In the genomic region with DNA sequence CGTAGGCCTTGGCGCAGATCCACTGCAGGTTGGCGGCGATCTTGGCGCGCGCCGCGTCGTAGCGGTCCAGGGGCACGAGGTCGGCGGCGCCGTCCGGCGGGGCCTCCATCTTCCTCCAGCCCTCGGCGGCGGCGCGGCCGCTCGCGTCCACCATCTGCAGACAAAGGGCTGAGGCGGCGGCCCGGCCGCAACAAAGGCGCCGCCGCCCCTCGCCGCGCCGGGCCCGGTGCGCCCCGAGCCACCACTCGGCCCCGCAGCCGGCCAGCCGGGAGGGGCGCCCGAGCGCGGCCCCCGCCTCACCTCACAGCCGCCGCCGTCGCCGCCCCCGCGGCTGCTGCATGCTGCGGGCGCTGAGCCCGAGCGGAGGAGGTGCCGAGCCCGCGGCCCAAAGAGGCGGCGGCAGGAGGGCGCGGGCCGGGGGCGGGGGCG, we compare ENCODE assay signal across 8 cellular contexts. TPM values are rescaled to one million over a fixed set of nuclear protein-coding genes. Genes with fewer than 3 reads are reported as not detected.
DNase-seq lines count a peak whose midpoint lies in the region; ATAC-seq and TF ChIP-seq lines count a peak whose summit lies in the region.

No MANE protein-coding gene starts in this region.

- H3K4me1 Mint-ChIP-seq in activated B cell treated with CpG ODN at 0.5 μM for 24 hours: peaks cover 44% of the 10 kb centered on the region

- peaks cover 4% of the 10 kb centered on the region for H3K9me3 Mint-ChIP-seq in activated B cell treated with CpG ODN at 0.5 μM for 24 hours

- no peaks in the 10 kb centered on the region for H3K27me3 Mint-ChIP-seq in activated B cell treated with CpG ODN at 0.5 μM for 24 hours

- CTCF ChIA-PET in activated B cell treated with CpG ODN at 0.5 μM for 24 hours (lab: Charles Lee): no interaction called here

- ATAC-seq in GM18511 (IDR thresholded peaks at IDR 0.05; ENCODE audit: unreplicated experiment) (peak; percentile 47), HG03045 (IDR thresholded peaks at IDR 0.05; ENCODE audit: unreplicated experiment) (peak; percentile 40), activated B cell treated with CpG ODN at 0.5 μM for 24 hours (ENCODE audit: low read depth) (no peak), left lung (no peak)

- H3K4me1 ChIP-seq in left lung: peaks cover 17 to 50% of the 10 kb centered on the region in 2 donors

- DNase-seq in AG10803 (ENCODE audit: low read depth) (no peak), activated B cell treated with CpG ODN at 0.5 μM for 24 hours (no peak), left lung (no peak), NCI-H1436 (lab: John Stamatoyannopoulos, UW) (no peak), GM20000 (ENCODE audit: low spot score) (no peak), Kasumi-1 (lab: John Stamatoyannopoulos, UW) (no peak)

- intact Hi-C loops in activated B cell treated with CpG ODN at 0.5 μM for 24 hours (cut with micrococcal nuclease): loop anchor here (1.0 to 5.0 kb wide), 6 partner anchors 20 to 575 kb away; partner anchors contain the start of genes SEC16A, TMEM250 and UBAC1
- intact Hi-C loops in left lung (cut with DNase I): no loop called here

- peaks cover 28% of the 10 kb centered on the region for H3K36me3 Mint-ChIP-seq in activated B cell treated with CpG ODN at 0.5 μM for 24 hours (ENCODE audit: low read depth)

- H3K4me3 Mint-ChIP-seq in activated B cell treated with CpG ODN at 0.5 μM for 24 hours: peak overlapping the region; percentile 32

- no peak overlapping the region for H3K27ac Mint-ChIP-seq in activated B cell treated with CpG ODN at 0.5 μM for 24 hours

- H3K36me3 ChIP-seq in left lung: peaks cover 0 to 12% of the 10 kb centered on the region in 2 donors

- H3K4me3 ChIP-seq in AG10803 (ENCODE audit: low read length) (peak overlapping the region; percentile 56), left lung (peak overlapping the region; percentile 56 to 71)

- no peaks in the 10 kb centered on the region for H3K27me3 ChIP-seq in left lung

- H3K27ac ChIP-seq in left lung: peak overlapping the region in 1 of 2 donors; percentile 75

- POLR2A ChIA-PET in activated B cell treated with CpG ODN at 0.5 μM for 24 hours (lab: Charles Lee): interaction anchor here (0.5 to 0.6 kb wide), 2 partner anchors 456 to 1419 kb away, joined by 5 read pairs; no protein-coding TSS in a partner anchor

- H3K9me3 ChIP-seq in left lung: no peaks in the 10 kb centered on the region

- TF ChIP-seq CTCF in AG10803 (conservative IDR thresholded peaks at IDR 0.05; ENCODE audit: low read length): no peak
- no peak for TF ChIP-seq CTCF in activated B cell treated with CpG ODN at 0.5 μM for 24 hours (IDR thresholded peaks at IDR 0.05)
- no peak for TF ChIP-seq CTCF in left lung (IDR thresholded peaks at IDR 0.05)
- TF ChIP-seq CTCF in GM20000 (IDR thresholded peaks at IDR 0.05; ENCODE audit: extremely low read depth, missing control alignments): no peak

RNA-seq across cellular contexts. Expression of gene CAMSAP1, which starts 0.3 kb away (rescaled TPM):
- total RNA-seq in activated B cell treated with CpG ODN at 0.5 μM for 24 hours (16.9 and 23.7 TPM in 2 replicates), left lung (10 to 100 TPM; 22.9 to 27.0 TPM)

RNA-seq across cellular contexts. Expression of gene UBAC1, which starts 54.2 kb away (rescaled TPM):
- 24.3 and 25.5 TPM in 2 replicates for total RNA-seq in activated B cell treated with CpG ODN at 0.5 μM for 24 hours
- total RNA-seq in left lung: 10 to 100 TPM; 28.5 to 40.2 TPM

Comparison
In these comparisons a context has a peak if more than half of its experiments do, and no peak if none do; other contexts are left out.
1. ATAC-seq: peak in GM18511 (single experiment) and HG03045 (single experiment); none in activated B cell treated with CpG ODN at 0.5 μM for 24 hours (single experiment) and left lung (single experiment).